2 cellular contexts compared by ENCODE assay signal in genomic region chr22:44357296-44357961, GRCh38.
TF ChIP-seq lines count a peak whose summit lies in the region.

No MANE protein-coding gene starts in this region.

TF ChIP-seq in H1, 55 proteins besides CTCF, POLR2A, EP300 and RAD21:
- TF ChIP-seq EGR1 (IDR thresholded peaks at IDR 0.05; ENCODE audit: borderline replicate concordance, low read depth, low read length) (no peak), ATF2 (IDR thresholded peaks at IDR 0.05; ENCODE audit: low read length) (no peak), CHD2 (IDR thresholded peaks at IDR 0.05; ENCODE audit: low read length) (no peak), KDM1A (IDR thresholded peaks at IDR 0.05; ENCODE audit: borderline replicate concordance, low read length) (0 out of 2 replicates have a peak, but pooled peaks have one; percentile 61), MAX (IDR thresholded peaks at IDR 0.05) (peak; percentile 55)

TF ChIP-seq in neural cell, 6 proteins besides CTCF, POLR2A, EP300 and RAD21:
- TF ChIP-seq SMC3 (conservative IDR thresholded peaks at IDR 0.05; ENCODE audit: poor library complexity) (peak; percentile 49), MXI1 (conservative IDR thresholded peaks at IDR 0.05; ENCODE audit: poor library complexity, severe bottlenecking) (no peak)
